Comparison of ENCODE assay signal across 36 cellular contexts in genomic region chr20:2418388-2418787, GRCh38. TPM values are rescaled to one million over a fixed set of nuclear protein-coding genes. Genes with fewer than 3 reads are reported as not detected.
"Had no signal": no experiment of that assay in that cellular context is flagged by ENCODE, and none has a peak within 500 bp of the region (broad histone marks: within the 10 kb centered on the region; RNA-seq: fewer than 3 reads in every experiment).

No MANE protein-coding gene starts in this region.

- DNase-seq: activated CD4-positive, alpha-beta memory T cell treated with anti-CD3 and anti-CD28 coated beads, Interleukin-2, amount 10 ng/mL, durations not matched to agents 7 days and 5 days; activated CD4-positive, alpha-beta T cell treated with anti-CD3 and anti-CD28 coated beads for 36 hours; activated CD4-positive, alpha-beta T cell treated with anti-CD3 and anti-CD28 coated beads, Interleukin-2, amount 10 ng/mL, durations not matched to agents 24 days and 14 days; activated CD4-positive, alpha-beta T cell treated with anti-CD3 and anti-CD28 coated beads, Interleukin-2, amount 50 U/mL, for 4 hours; activated CD4-positive, CD25-positive, alpha-beta regulatory T cell; activated CD4-positive, CD25-positive, alpha-beta regulatory T cell treated with anti-CD3 and anti-CD28 coated beads, Interleukin-2, amount 50 U/mL, for 72 hours; activated CD8-positive, alpha-beta memory T cell treated with anti-CD3 and anti-CD28 coated beads, Interleukin-2, amount 50 U/mL, for 4 hours; activated gamma-delta T cell; activated naive CD4-positive, alpha-beta T cell; activated naive CD4-positive, alpha-beta T cell treated with anti-CD3 and anti-CD28 coated beads, Interleukin-2, amount 10 ng/mL, durations not matched to agents 7 days and 5 days; activated naive CD8-positive, alpha-beta T cell treated with anti-CD3 and anti-CD28 coated beads, Interleukin-2, amount 10 ng/mL, durations not matched to agents 7 days and 5 days; activated T-cell treated with anti-CD3 and anti-CD28 coated beads, Interleukin-2, amount 50 U/mL, for 1 hour; activated T-cell treated with anti-CD3 and anti-CD28 coated beads, Interleukin-2, amount 50 U/mL, for 48 hours; cortex of kidney; dermis blood vessel endothelial cell; effector CD4-positive, alpha-beta T cell; effector memory CD8-positive, alpha-beta T cell; erythroblast; foreskin keratinocyte; gastrocnemius medialis; glutamatergic neuron; heart left ventricle; T-helper 1 cell; T-helper 17 cell; T1000; WERI-Rb-1 had no signal

- ATAC-seq: activated CD4-positive, alpha-beta T cell treated with anti-CD3 and anti-CD28 coated beads for 36 hours; activated naive CD4-positive, alpha-beta T cell treated with anti-CD3 and anti-CD28 coated beads, Interleukin-2, amount 50 U/mL, for 72 hours; effector memory CD8-positive, alpha-beta T cell; foreskin keratinocyte; gastrocnemius medialis; heart left ventricle; T-helper 17 cell had no signal

- H3K4me3 ChIP-seq: ascending aorta, esophagus muscularis mucosa, gastrocnemius medialis, heart left ventricle had no signal

- H3K36me3 ChIP-seq: ascending aorta, esophagus muscularis mucosa, gastrocnemius medialis, heart left ventricle, WERI-Rb-1 had no signal

- FAIRE-seq: bronchial epithelial cell had no signal

- H3K4me1 ChIP-seq: ascending aorta, esophagus muscularis mucosa, foreskin keratinocyte, gastrocnemius medialis, heart left ventricle had no signal

- H3K4me1 Mint-ChIP-seq: activated CD4-positive, alpha-beta memory T cell treated with anti-CD3 and anti-CD28 coated beads, Interleukin-2, amount 10 ng/mL, durations not matched to agents 7 days and 5 days; activated CD4-positive, alpha-beta T cell treated with anti-CD3 and anti-CD28 coated beads for 36 hours; activated CD4-positive, alpha-beta T cell treated with anti-CD3 and anti-CD28 coated beads, Interleukin-2, amount 10 ng/mL, durations not matched to agents 24 days and 14 days; activated naive CD4-positive, alpha-beta T cell treated with anti-CD3 and anti-CD28 coated beads, Interleukin-2, amount 10 ng/mL, durations not matched to agents 7 days and 5 days; activated naive CD8-positive, alpha-beta T cell treated with anti-CD3 and anti-CD28 coated beads, Interleukin-2, amount 10 ng/mL, durations not matched to agents 7 days and 5 days; brain; central memory CD8-positive, alpha-beta T cell; T-helper 17 cell had no signal

- H3K4me3 Mint-ChIP-seq: activated CD4-positive, alpha-beta memory T cell treated with anti-CD3 and anti-CD28 coated beads, Interleukin-2, amount 10 ng/mL, durations not matched to agents 7 days and 5 days; activated CD4-positive, alpha-beta T cell treated with anti-CD3 and anti-CD28 coated beads for 36 hours; activated CD4-positive, alpha-beta T cell treated with anti-CD3 and anti-CD28 coated beads, Interleukin-2, amount 10 ng/mL, durations not matched to agents 24 days and 14 days; activated naive CD4-positive, alpha-beta T cell treated with anti-CD3 and anti-CD28 coated beads, Interleukin-2, amount 10 ng/mL, durations not matched to agents 7 days and 5 days; activated naive CD8-positive, alpha-beta T cell treated with anti-CD3 and anti-CD28 coated beads, Interleukin-2, amount 10 ng/mL, durations not matched to agents 7 days and 5 days; activated T-helper 1 cell treated with anti-CD3 and anti-CD28 coated beads, Interleukin-12 subunit alpha, Interleukin-12 subunit beta, Interleukin-2, Interleukin-4 antibody, amounts not matched to agents 30 ng/mL and 10 ng/mL and 1 ng/mL, durations not matched to agents 14 hours and 24 hours and 36 hours; brain; central memory CD8-positive, alpha-beta T cell; effector memory CD8-positive, alpha-beta T cell; T-helper 17 cell; T-helper 2 cell treated with Interferon-gamma antibody and Interleukin-4, amounts not matched to agents 5 μg/mL and 100 μg/mL, for 36 hours had no signal

- H3K27ac ChIP-seq: ascending aorta, esophagus muscularis mucosa, foreskin keratinocyte, gastrocnemius medialis, heart left ventricle, WERI-Rb-1 had no signal

- H3K9me3 ChIP-seq: ascending aorta, esophagus muscularis mucosa, gastrocnemius medialis had no signal

- H3K27me3 ChIP-seq: ascending aorta, gastrocnemius medialis had no signal

- H3K36me3 Mint-ChIP-seq: activated naive CD4-positive, alpha-beta T cell treated with anti-CD3 and anti-CD28 coated beads, Interleukin-2, amount 10 ng/mL, durations not matched to agents 7 days and 5 days; activated naive CD4-positive, alpha-beta T cell treated with anti-CD3 and anti-CD28 coated beads, Interleukin-2, amount 50 U/mL, for 72 hours; activated naive CD8-positive, alpha-beta T cell treated with anti-CD3 and anti-CD28 coated beads, Interleukin-2, amount 10 ng/mL, durations not matched to agents 7 days and 5 days; brain had no signal

- H3K27ac Mint-ChIP-seq: activated CD4-positive, alpha-beta memory T cell treated with anti-CD3 and anti-CD28 coated beads, Interleukin-2, amount 10 ng/mL, durations not matched to agents 7 days and 5 days; activated CD4-positive, alpha-beta T cell treated with anti-CD3 and anti-CD28 coated beads for 36 hours; activated CD4-positive, alpha-beta T cell treated with anti-CD3 and anti-CD28 coated beads, Interleukin-2, amount 10 ng/mL, durations not matched to agents 24 days and 14 days; activated naive CD4-positive, alpha-beta T cell treated with anti-CD3 and anti-CD28 coated beads, Interleukin-2, amount 10 ng/mL, durations not matched to agents 7 days and 5 days; activated naive CD4-positive, alpha-beta T cell treated with anti-CD3 and anti-CD28 coated beads, Interleukin-2, amount 50 U/mL, for 72 hours; activated naive CD8-positive, alpha-beta T cell treated with anti-CD3 and anti-CD28 coated beads, Interleukin-2, amount 10 ng/mL, durations not matched to agents 7 days and 5 days; activated T-helper 1 cell treated with anti-CD3 and anti-CD28 coated beads, Interleukin-12 subunit alpha, Interleukin-12 subunit beta, Interleukin-2, Interleukin-4 antibody, amounts not matched to agents 30 ng/mL and 10 ng/mL and 1 ng/mL, durations not matched to agents 14 hours and 24 hours and 36 hours; brain; effector memory CD8-positive, alpha-beta T cell; T-helper 17 cell; T-helper 2 cell treated with Interferon-gamma antibody and Interleukin-4, amounts not matched to agents 5 μg/mL and 100 μg/mL, for 36 hours had no signal

- H3K9me3 Mint-ChIP-seq: activated CD4-positive, alpha-beta memory T cell treated with anti-CD3 and anti-CD28 coated beads, Interleukin-2, amount 10 ng/mL, durations not matched to agents 7 days and 5 days; activated CD4-positive, alpha-beta T cell treated with anti-CD3 and anti-CD28 coated beads, Interleukin-2, amount 10 ng/mL, durations not matched to agents 24 days and 14 days; activated naive CD4-positive, alpha-beta T cell treated with anti-CD3 and anti-CD28 coated beads, Interleukin-2, amount 10 ng/mL, durations not matched to agents 7 days and 5 days; activated naive CD4-positive, alpha-beta T cell treated with anti-CD3 and anti-CD28 coated beads, Interleukin-2, amount 50 U/mL, for 72 hours; activated T-helper 1 cell treated with anti-CD3 and anti-CD28 coated beads, Interleukin-12 subunit alpha, Interleukin-12 subunit beta, Interleukin-2, Interleukin-4 antibody, amounts not matched to agents 30 ng/mL and 10 ng/mL and 1 ng/mL, durations not matched to agents 14 hours and 24 hours and 36 hours; brain; central memory CD8-positive, alpha-beta T cell; effector memory CD8-positive, alpha-beta T cell; T-helper 2 cell treated with Interferon-gamma antibody and Interleukin-4, amounts not matched to agents 5 μg/mL and 100 μg/mL, for 36 hours had no signal

RNA-seq across cellular contexts. Expression of gene TGM6, which starts 37.7 kb away (rescaled TPM):
- total RNA-seq: activated CD4-positive, alpha-beta memory T cell treated with anti-CD3 and anti-CD28 coated beads, Interleukin-2, amount 10 ng/mL, durations not matched to agents 7 days and 5 days; activated CD4-positive, alpha-beta T cell treated with anti-CD3 and anti-CD28 coated beads for 36 hours; activated CD4-positive, alpha-beta T cell treated with anti-CD3 and anti-CD28 coated beads, Interleukin-2, amount 10 ng/mL, durations not matched to agents 24 days and 14 days; activated naive CD4-positive, alpha-beta T cell treated with anti-CD3 and anti-CD28 coated beads, Interleukin-2, amount 50 U/mL, for 72 hours; activated naive CD8-positive, alpha-beta T cell treated with anti-CD3 and anti-CD28 coated beads, Interleukin-2, amount 10 ng/mL, durations not matched to agents 7 days and 5 days; activated T-helper 1 cell treated with anti-CD3 and anti-CD28 coated beads, Interleukin-12 subunit alpha, Interleukin-12 subunit beta, Interleukin-2, Interleukin-4 antibody, amounts not matched to agents 30 ng/mL and 10 ng/mL and 1 ng/mL, durations not matched to agents 14 hours and 24 hours and 36 hours; ascending aorta; bronchial epithelial cell; cardiac septum; cerebellum; dermis blood vessel endothelial cell; esophagus muscularis mucosa; foreskin keratinocyte; gastrocnemius medialis; heart left ventricle; T-helper 17 cell had no signal
- polyA plus RNA-seq: foreskin keratinocyte, heart left ventricle had no signal
